In the genomic region with DNA sequence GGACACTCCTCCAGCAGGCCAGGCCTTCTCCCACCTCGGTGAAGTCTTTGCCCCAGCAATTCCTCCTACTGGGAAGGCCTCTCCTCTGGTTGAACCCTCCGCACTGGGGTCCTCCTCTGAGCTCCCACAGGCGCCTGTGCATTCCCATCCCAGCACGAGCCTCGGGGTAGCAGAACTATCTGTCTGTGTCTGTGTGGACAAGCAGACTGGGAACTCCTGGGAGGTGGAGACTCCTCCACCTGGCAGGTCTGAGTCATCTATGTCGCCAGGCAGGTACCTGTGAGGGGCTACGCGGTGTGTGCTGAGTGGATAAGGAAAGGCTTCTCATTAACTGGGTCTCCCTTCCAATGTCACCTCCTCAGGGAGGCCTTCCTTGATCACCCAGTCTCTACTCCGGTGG, we compare ENCODE assay signal across 13 cellular contexts. TPM values are rescaled to one million over a fixed set of nuclear protein-coding genes. Genes with fewer than 3 reads are reported as not detected.
DNase-seq lines count a peak whose midpoint lies in the region; ATAC-seq and TF ChIP-seq lines count a peak whose summit lies in the region.
"Not testable (repeated sequence)": the region's sequence is repeated elsewhere in the genome, so short reads cannot be mapped to it uniquely, and the experiment has no call there.
"Had no signal": no experiment of that assay in that cellular context is flagged by ENCODE, and none has a peak within 500 bp of the region (broad histone marks: within the 10 kb centered on the region; RNA-seq: fewer than 3 reads in every experiment).

No MANE protein-coding gene starts in this region.

- H4K20me1 ChIP-seq in neural progenitor cell (ENCODE audit: low read depth); smooth muscle cell (ENCODE audit: low read depth): not testable (repeated sequence)

- 48% methylated on average over 9 of the region's 9 CpGs for WGBS in smooth muscle cell (ENCODE audit: low lambda C conversion rate)

- ATAC-seq in foreskin keratinocyte = peak; percentile 27
- not testable (repeated sequence) for ATAC-seq in lower lobe of right lung, upper lobe of right lung

- peaks cover 12% of the 10 kb centered on the region for H3K4me1 Mint-ChIP-seq in neural progenitor cell

- H3K36me3 ChIP-seq in HUES48 (ENCODE audit: control insufficient read depth, insufficient read depth, low read length); breast epithelium; iPS-15b (ENCODE audit: control insufficient read depth, insufficient read depth, low read length); lower lobe of right lung; neural progenitor cell; smooth muscle cell (ENCODE audit: low read depth); upper lobe of right lung: not testable (repeated sequence)

- not testable (repeated sequence) for H3K27ac ChIP-seq in HUES48 (ENCODE audit: low read depth, low read length); breast epithelium; foreskin keratinocyte; neural progenitor cell; smooth muscle cell (ENCODE audit: low read depth)
- peak overlapping the region; percentile 76 for H3K27ac ChIP-seq in lower lobe of right lung
- peak overlapping the region; percentile 60 for H3K27ac ChIP-seq in upper lobe of right lung

- H3K4me2 ChIP-seq in neural progenitor cell = not testable (repeated sequence)
- peak overlapping the region; percentile 85 for H3K4me2 ChIP-seq in smooth muscle cell

- H3K4me3 Mint-ChIP-seq in neural progenitor cell = peak overlapping the region; percentile 81

- not testable (repeated sequence) for H3K27ac Mint-ChIP-seq in neural progenitor cell

- H3K27me3 Mint-ChIP-seq in neural progenitor cell (ENCODE audit: insufficient read depth, low read depth) = peaks cover 64% of the 10 kb centered on the region

- not testable (repeated sequence) for TF ChIP-seq CTCF in breast epithelium (IDR thresholded peaks at IDR 0.05); foreskin keratinocyte (conservative IDR thresholded peaks at IDR 0.05); lower lobe of right lung (IDR thresholded peaks at IDR 0.05); neural progenitor cell (IDR thresholded peaks at IDR 0.05); smooth muscle cell (IDR thresholded peaks at IDR 0.05; ENCODE audit: borderline replicate concordance, insufficient read depth, poor library complexity, severe bottlenecking); upper lobe of right lung (IDR thresholded peaks at IDR 0.05)

- not testable (repeated sequence) for H3K36me3 Mint-ChIP-seq in neural progenitor cell

- intact Hi-C loops in breast epithelium (cut with DNase I; ENCODE audit: low total_unique reads) = loop anchor here (10.0 kb wide), 1 partner anchor 325 kb away; no protein-coding TSS in a partner anchor
- intact Hi-C loops in lower lobe of right lung (cut with DNase I); upper lobe of right lung (cut with DNase I): not testable (repeated sequence)

- H3K4me3 ChIP-seq in HUES48 (ENCODE audit: low read depth, low read length) (peak overlapping the region; percentile 62), breast epithelium (peak overlapping the region; percentile 56 to 84 (median 76)), iPS-15b (ENCODE audit: low read depth, low read length) (peak overlapping the region; percentile 67), lower lobe of right lung (peak overlapping the region; percentile 53), neural progenitor cell (peak overlapping the region; percentile 50), smooth muscle cell (peak overlapping the region; percentile 48), upper lobe of right lung (peak overlapping the region; percentile 48)

- not testable (repeated sequence) for H3K9ac ChIP-seq in HUES48 (ENCODE audit: low read depth, low read length); iPS-15b (ENCODE audit: low read depth, low read length); neural progenitor cell; smooth muscle cell (ENCODE audit: low read depth)

- not testable (repeated sequence) for H2AFZ ChIP-seq in neural progenitor cell (replicated peaks); smooth muscle cell (ENCODE audit: low read depth)

- not testable (repeated sequence) for H3K79me2 ChIP-seq in neural progenitor cell (ENCODE audit: low read depth); smooth muscle cell (ENCODE audit: low read depth)

- H3F3A ChIP-seq in neural progenitor cell (ENCODE audit: low read depth) = peaks cover 12% of the 10 kb centered on the region
- not testable (repeated sequence) for H3F3A ChIP-seq in smooth muscle cell (ENCODE audit: low read depth)

- H3K4me1 ChIP-seq in HUES48 (ENCODE audit: control insufficient read depth, insufficient read depth, low read length); breast epithelium; foreskin keratinocyte; iPS-15b (ENCODE audit: control insufficient read depth, insufficient read depth, low read length); neural progenitor cell; smooth muscle cell (ENCODE audit: low read depth): not testable (repeated sequence)
- peaks cover 67% of the 10 kb centered on the region for H3K4me1 ChIP-seq in lower lobe of right lung
- H3K4me1 ChIP-seq in upper lobe of right lung = peaks cover 39% of the 10 kb centered on the region

- not testable (repeated sequence) for TF ChIP-seq POLR2A in breast epithelium (IDR thresholded peaks at IDR 0.05)

- not testable (repeated sequence) for DNase-seq in breast epithelium (ENCODE audit: low spot score in 2 of 2); lower lobe of right lung; neural progenitor cell (ENCODE audit: low spot score); smooth muscle cell (lab: John Stamatoyannopoulos, UW; ENCODE audit: unreplicated experiment); upper lobe of right lung
- peak in 1 of 2 donors; percentile 5 for DNase-seq in foreskin keratinocyte

- not testable (repeated sequence) for H3K9me3 ChIP-seq in HUES48 (ENCODE audit: control insufficient read depth, insufficient read depth, low read length); breast epithelium; iPS-15b (ENCODE audit: control insufficient read depth, insufficient read depth, low read length); lower lobe of right lung; neural progenitor cell (ENCODE audit: low read depth); smooth muscle cell (replicated peaks; ENCODE audit: low read depth); upper lobe of right lung

- not testable (repeated sequence) for H3K9me3 Mint-ChIP-seq in neural progenitor cell

- peaks cover 70% of the 10 kb centered on the region for H3K27me3 ChIP-seq in HUES48 (ENCODE audit: control insufficient read depth, insufficient read depth, low read length)
- peaks cover 0 to 22% of the 10 kb centered on the region in 2 donors for H3K27me3 ChIP-seq in breast epithelium
- H3K27me3 ChIP-seq in foreskin keratinocyte = peaks cover 79% of the 10 kb centered on the region
- peaks cover 49% of the 10 kb centered on the region for H3K27me3 ChIP-seq in iPS-15b (ENCODE audit: control insufficient read depth, insufficient read depth, low read length)
- H3K27me3 ChIP-seq in lower lobe of right lung (ENCODE audit: low read depth) = peaks cover 15% of the 10 kb centered on the region
- peaks cover 85% of the 10 kb centered on the region for H3K27me3 ChIP-seq in neural progenitor cell
- peaks cover 64% of the 10 kb centered on the region for H3K27me3 ChIP-seq in smooth muscle cell (ENCODE audit: low read depth)
- not testable (repeated sequence) for H3K27me3 ChIP-seq in upper lobe of right lung

RNA-seq across cellular contexts. Expression of gene FGD5, which starts 9.2 kb away (rescaled TPM):
- total RNA-seq in breast epithelium (10 to 100 TPM in 2 of 3 donors, 1 to 10 TPM in 1; 7.3 to 28.2 (median 18.7) TPM), foreskin keratinocyte (not detected in 2 replicates), lower lobe of right lung (85.0 TPM), neural progenitor cell (ENCODE audit: low replicate concordance) (0.24 and 0.25 TPM in 2 replicates), smooth muscle cell (0.63 and 1.0 TPM in 2 replicates), upper lobe of right lung (84.2 TPM)
- polyA plus RNA-seq in foreskin keratinocyte (not detected in 2 replicates), smooth muscle cell (0.71 and 2.7 TPM in 2 replicates)
- total RNA-seq: activated CD8-positive, alpha-beta T cell treated with anti-CD3 and anti-CD28 coated beads for 36 hours; CD8-positive, alpha-beta memory T cell; HFFc6; HT1080; PC-9 had no signal
- polyA plus RNA-seq: CD8-positive, alpha-beta memory T cell had no signal
